Comparison of ENCODE assay signal across 23 cellular contexts in the genomic region with DNA sequence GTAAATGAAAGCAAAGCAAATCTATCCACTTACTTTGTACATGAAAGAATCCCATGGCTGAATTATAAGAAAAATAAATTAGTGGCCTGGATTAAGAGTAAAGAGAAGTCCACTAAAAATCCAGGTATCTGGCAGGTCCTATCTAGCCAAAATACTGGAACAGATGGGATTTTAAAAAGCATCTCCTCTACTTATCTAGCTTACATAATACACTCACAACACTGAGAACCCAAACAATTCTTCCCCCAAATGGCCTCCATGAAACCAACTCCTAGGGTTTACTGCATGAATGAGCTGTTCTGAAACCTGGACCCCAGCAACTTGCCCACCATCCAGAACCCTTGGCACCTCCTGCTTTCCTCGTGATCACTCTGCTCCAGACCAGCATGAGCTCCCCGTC.
"Had no signal": no experiment of that assay in that cellular context is flagged by ENCODE, and none has a peak within 500 bp of the region (broad histone marks: within the 10 kb centered on the region; RNA-seq: fewer than 3 reads in every experiment).

No MANE protein-coding gene starts in this region.

- H3K27me3 ChIP-seq: brain microvascular endothelial cell, Peyer's patch, SJSA1 had no signal

- H3K9me3 ChIP-seq: Peyer's patch, SJSA1 had no signal

- H3K4me3 ChIP-seq: Peyer's patch, SJSA1 had no signal

- H3K9me3 Mint-ChIP-seq: activated T-cell treated with anti-CD3 and anti-CD28 coated beads, Interleukin-2, amount 50 U/mL, for 24 hours; activated T-helper 1 cell treated with anti-CD3 and anti-CD28 coated beads, Interleukin-12 subunit alpha, Interleukin-12 subunit beta, Interleukin-2, Interleukin-4 antibody, amounts not matched to agents 30 ng/mL and 10 ng/mL and 1 ng/mL, durations not matched to agents 14 hours and 24 hours and 36 hours; T-helper 1 cell treated with Interleukin-12 subunit alpha and Interleukin-12 subunit beta and Interleukin-4 antibody, amounts not matched to agents 30 μg/mL and 1 μg/mL, for 36 hours; WTC11 had no signal

- DNase-seq: activated CD4-positive, alpha-beta T cell treated with anti-CD3 and anti-CD28 coated beads for 48 hours; activated CD4-positive, alpha-beta T cell treated with anti-CD3 and anti-CD28 coated beads, Interleukin-2, amount 50 U/mL, for 48 hours; activated CD4-positive, CD25-positive, alpha-beta regulatory T cell treated with anti-CD3 and anti-CD28 coated beads, Interleukin-2, amount 50 U/mL, for 72 hours; activated CD8-positive, alpha-beta memory T cell treated with anti-CD3 and anti-CD28 coated beads, Interleukin-2, amount 10 ng/mL, durations not matched to agents 7 days and 5 days; activated effector memory CD4-positive, alpha-beta T cell treated with anti-CD3 and anti-CD28 coated beads, Interleukin-2, amount 50 U/mL, for 16 hours; activated naive CD4-positive, alpha-beta T cell treated with Interleukin-2 at 50 U/mL for 16 hours; activated T-cell treated with anti-CD3 and anti-CD28 coated beads, Interleukin-2, amount 50 U/mL, for 24 hours; brain microvascular endothelial cell; IMR-90; KBM-7; MV-4-11; NCI-H1436 treated with DMSO at 0.1 percent for 48 hours; NCI-H187; NCI-H2081; NCI-H446; Peyer's patch; SW 1271 had no signal

- H3K4me3 Mint-ChIP-seq: activated CD8-positive, alpha-beta memory T cell treated with anti-CD3 and anti-CD28 coated beads, Interleukin-2, amount 10 ng/mL, durations not matched to agents 7 days and 5 days; activated naive CD8-positive, alpha-beta T cell; activated T-cell treated with anti-CD3 and anti-CD28 coated beads, Interleukin-2, amount 50 U/mL, for 24 hours; activated T-helper 1 cell treated with anti-CD3 and anti-CD28 coated beads, Interleukin-12 subunit alpha, Interleukin-12 subunit beta, Interleukin-2, Interleukin-4 antibody, amounts not matched to agents 30 ng/mL and 10 ng/mL and 1 ng/mL, durations not matched to agents 14 hours and 24 hours and 36 hours; T-helper 1 cell treated with Interleukin-12 subunit alpha and Interleukin-12 subunit beta and Interleukin-4 antibody, amounts not matched to agents 30 μg/mL and 1 μg/mL, for 36 hours; WTC11 had no signal

- H3K36me3 ChIP-seq: brain microvascular endothelial cell, Peyer's patch, SJSA1 had no signal

- H3K27ac Mint-ChIP-seq: activated CD8-positive, alpha-beta memory T cell treated with anti-CD3 and anti-CD28 coated beads, Interleukin-2, amount 10 ng/mL, durations not matched to agents 7 days and 5 days; activated naive CD8-positive, alpha-beta T cell; activated T-cell treated with anti-CD3 and anti-CD28 coated beads, Interleukin-2, amount 50 U/mL, for 24 hours; activated T-helper 1 cell treated with anti-CD3 and anti-CD28 coated beads, Interleukin-12 subunit alpha, Interleukin-12 subunit beta, Interleukin-2, Interleukin-4 antibody, amounts not matched to agents 30 ng/mL and 10 ng/mL and 1 ng/mL, durations not matched to agents 14 hours and 24 hours and 36 hours; T-helper 1 cell treated with Interleukin-12 subunit alpha and Interleukin-12 subunit beta and Interleukin-4 antibody, amounts not matched to agents 30 μg/mL and 1 μg/mL, for 36 hours had no signal

- H3K27me3 Mint-ChIP-seq: activated naive CD8-positive, alpha-beta T cell; activated T-cell treated with anti-CD3 and anti-CD28 coated beads, Interleukin-2, amount 50 U/mL, for 24 hours had no signal

- H3K36me3 Mint-ChIP-seq: activated CD8-positive, alpha-beta memory T cell treated with anti-CD3 and anti-CD28 coated beads, Interleukin-2, amount 10 ng/mL, durations not matched to agents 7 days and 5 days; activated naive CD8-positive, alpha-beta T cell; WTC11 had no signal

- H3K27ac ChIP-seq: brain microvascular endothelial cell, RWPE1 had no signal
